In the genomic region with DNA sequence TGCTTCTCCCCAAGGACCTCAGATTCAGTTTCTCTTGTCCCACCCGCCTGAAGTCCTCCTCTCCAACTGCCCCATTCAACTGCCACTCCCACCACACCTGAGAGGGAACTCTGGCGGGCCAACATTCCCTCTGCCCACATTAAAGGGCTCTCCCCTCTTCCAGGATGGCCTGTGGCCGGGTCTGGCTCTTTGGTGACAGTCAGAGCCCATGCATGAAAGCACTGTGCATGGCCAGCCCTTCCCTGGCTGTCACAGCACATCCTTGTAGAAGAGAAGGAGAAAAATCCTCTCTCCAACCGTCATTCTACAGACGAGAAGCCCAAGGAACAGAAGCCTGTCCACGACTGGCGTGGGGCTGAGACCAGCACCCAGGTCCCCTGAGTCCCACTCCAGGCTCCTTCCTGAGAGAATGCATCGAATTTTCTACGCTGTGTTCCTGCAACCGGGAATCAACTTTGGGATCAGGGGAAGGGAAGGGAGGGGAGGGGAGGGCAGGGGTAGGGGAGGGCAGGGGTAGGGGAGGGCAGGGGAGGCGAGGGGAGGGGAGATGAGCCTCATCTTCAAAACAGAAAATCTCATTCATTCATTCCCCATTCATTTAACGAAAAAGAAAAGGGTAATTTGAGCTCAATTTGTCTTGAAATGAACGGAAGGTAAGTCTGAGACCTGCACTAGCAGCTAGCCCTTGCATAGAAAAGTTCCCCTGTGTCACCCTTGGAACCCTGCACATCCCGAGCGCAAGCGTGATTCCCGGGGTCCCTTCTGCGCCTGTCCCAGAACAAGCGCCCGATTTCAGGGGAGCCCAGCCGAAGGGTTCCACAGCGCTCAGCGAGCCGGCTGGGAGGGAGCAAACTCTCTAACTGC, we compare ENCODE assay signal across 1 cellular context.
TF ChIP-seq lines count a peak whose summit lies in the region.

A gene (minus strand): TSS at position 68 of the 864 bp plus-strand sequence. CDS start 9,569 bp downstream, outside the sequence.

TF ChIP-seq in HepG2, 621 proteins besides CTCF, POLR2A, EP300 and RAD21 (continues in another document):
- TF ChIP-seq, protein P1, sequence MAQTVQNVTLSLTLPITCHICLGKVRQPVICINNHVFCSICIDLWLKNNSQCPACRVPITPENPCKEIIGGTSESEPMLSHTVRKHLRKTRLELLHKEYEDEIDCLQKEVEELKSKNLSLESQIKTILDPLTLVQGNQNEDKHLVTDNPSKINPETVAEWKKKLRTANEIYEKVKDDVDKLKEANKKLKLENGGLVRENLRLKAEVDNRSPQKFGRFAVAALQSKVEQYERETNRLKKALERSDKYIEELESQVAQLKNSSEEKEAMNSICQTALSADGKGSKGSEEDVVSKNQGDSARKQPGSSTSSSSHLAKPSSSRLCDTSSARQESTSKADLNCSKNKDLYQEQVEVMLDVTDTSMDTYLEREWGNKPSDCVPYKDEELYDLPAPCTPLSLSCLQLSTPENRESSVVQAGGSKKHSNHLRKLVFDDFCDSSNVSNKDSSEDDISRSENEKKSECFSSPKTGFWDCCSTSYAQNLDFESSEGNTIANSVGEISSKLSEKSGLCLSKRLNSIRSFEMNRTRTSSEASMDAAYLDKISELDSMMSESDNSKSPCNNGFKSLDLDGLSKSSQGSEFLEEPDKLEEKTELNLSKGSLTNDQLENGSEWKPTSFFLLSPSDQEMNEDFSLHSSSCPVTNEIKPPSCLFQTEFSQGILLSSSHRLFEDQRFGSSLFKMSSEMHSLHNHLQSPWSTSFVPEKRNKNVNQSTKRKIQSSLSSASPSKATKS (CRISPR knock-in tag; IDR thresholded peaks at IDR 0.05) = no peak
- TF ChIP-seq, protein P2, sequence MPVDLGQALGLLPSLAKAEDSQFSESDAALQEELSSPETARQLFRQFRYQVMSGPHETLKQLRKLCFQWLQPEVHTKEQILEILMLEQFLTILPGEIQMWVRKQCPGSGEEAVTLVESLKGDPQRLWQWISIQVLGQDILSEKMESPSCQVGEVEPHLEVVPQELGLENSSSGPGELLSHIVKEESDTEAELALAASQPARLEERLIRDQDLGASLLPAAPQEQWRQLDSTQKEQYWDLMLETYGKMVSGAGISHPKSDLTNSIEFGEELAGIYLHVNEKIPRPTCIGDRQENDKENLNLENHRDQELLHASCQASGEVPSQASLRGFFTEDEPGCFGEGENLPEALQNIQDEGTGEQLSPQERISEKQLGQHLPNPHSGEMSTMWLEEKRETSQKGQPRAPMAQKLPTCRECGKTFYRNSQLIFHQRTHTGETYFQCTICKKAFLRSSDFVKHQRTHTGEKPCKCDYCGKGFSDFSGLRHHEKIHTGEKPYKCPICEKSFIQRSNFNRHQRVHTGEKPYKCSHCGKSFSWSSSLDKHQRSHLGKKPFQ (CRISPR knock-in tag; IDR thresholded peaks at IDR 0.05; ENCODE audit: insufficient replicate concordance) = no peak
- no peak for TF ChIP-seq ZNF143 (CRISPR knock-in tag; IDR thresholded peaks at IDR 0.05)
- TF ChIP-seq EED (CRISPR knock-in tag; IDR thresholded peaks at IDR 0.05) = 0 out of 2 replicates have a peak, but pooled peaks have one; percentile 18
- no peak for TF ChIP-seq TBP (CRISPR knock-in tag; IDR thresholded peaks at IDR 0.05)
- TF ChIP-seq, protein P3, sequence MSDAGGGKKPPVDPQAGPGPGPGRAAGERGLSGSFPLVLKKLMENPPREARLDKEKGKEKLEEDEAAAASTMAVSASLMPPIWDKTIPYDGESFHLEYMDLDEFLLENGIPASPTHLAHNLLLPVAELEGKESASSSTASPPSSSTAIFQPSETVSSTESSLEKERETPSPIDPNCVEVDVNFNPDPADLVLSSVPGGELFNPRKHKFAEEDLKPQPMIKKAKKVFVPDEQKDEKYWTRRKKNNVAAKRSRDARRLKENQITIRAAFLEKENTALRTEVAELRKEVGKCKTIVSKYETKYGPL (CRISPR knock-in tag; IDR thresholded peaks at IDR 0.05) = no peak
- 0 out of 2 replicates have a peak, but pooled peaks have one; percentile 54 for TF ChIP-seq ZNF180 (CRISPR knock-in tag; IDR thresholded peaks at IDR 0.05; ENCODE audit: borderline replicate concordance, low read depth)
- TF ChIP-seq SIX1 (CRISPR knock-in tag; IDR thresholded peaks at IDR 0.05; ENCODE audit: borderline replicate concordance) = no peak
- TF ChIP-seq MTA3 (CRISPR knock-in tag; IDR thresholded peaks at IDR 0.05) = 0 out of 2 replicates have a peak, but pooled peaks have one; percentile 32
- no peak for TF ChIP-seq BCL6 (CRISPR knock-in tag; IDR thresholded peaks at IDR 0.05)
- TF ChIP-seq HDAC1 (CRISPR knock-in tag; IDR thresholded peaks at IDR 0.05) = no peak
- no peak for TF ChIP-seq MED13 (CRISPR knock-in tag; IDR thresholded peaks at IDR 0.05)
- TF ChIP-seq PHF5A (CRISPR knock-in tag; IDR thresholded peaks at IDR 0.05; ENCODE audit: low read depth, unreplicated experiment) = no peak
- TF ChIP-seq, protein P4, sequence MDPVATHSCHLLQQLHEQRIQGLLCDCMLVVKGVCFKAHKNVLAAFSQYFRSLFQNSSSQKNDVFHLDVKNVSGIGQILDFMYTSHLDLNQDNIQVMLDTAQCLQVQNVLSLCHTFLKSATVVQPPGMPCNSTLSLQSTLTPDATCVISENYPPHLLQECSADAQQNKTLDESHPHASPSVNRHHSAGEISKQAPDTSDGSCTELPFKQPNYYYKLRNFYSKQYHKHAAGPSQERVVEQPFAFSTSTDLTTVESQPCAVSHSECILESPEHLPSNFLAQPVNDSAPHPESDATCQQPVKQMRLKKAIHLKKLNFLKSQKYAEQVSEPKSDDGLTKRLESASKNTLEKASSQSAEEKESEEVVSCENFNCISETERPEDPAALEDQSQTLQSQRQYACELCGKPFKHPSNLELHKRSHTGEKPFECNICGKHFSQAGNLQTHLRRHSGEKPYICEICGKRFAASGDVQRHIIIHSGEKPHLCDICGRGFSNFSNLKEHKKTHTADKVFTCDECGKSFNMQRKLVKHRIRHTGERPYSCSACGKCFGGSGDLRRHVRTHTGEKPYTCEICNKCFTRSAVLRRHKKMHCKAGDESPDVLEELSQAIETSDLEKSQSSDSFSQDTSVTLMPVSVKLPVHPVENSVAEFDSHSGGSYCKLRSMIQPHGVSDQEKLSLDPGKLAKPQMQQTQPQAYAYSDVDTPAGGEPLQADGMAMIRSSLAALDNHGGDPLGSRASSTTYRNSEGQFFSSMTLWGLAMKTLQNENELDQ (CRISPR knock-in tag; IDR thresholded peaks at IDR 0.05; ENCODE audit: borderline replicate concordance) = peak; percentile 27; the same call in 1 of the 2 replicates
- TF ChIP-seq, protein P5, sequence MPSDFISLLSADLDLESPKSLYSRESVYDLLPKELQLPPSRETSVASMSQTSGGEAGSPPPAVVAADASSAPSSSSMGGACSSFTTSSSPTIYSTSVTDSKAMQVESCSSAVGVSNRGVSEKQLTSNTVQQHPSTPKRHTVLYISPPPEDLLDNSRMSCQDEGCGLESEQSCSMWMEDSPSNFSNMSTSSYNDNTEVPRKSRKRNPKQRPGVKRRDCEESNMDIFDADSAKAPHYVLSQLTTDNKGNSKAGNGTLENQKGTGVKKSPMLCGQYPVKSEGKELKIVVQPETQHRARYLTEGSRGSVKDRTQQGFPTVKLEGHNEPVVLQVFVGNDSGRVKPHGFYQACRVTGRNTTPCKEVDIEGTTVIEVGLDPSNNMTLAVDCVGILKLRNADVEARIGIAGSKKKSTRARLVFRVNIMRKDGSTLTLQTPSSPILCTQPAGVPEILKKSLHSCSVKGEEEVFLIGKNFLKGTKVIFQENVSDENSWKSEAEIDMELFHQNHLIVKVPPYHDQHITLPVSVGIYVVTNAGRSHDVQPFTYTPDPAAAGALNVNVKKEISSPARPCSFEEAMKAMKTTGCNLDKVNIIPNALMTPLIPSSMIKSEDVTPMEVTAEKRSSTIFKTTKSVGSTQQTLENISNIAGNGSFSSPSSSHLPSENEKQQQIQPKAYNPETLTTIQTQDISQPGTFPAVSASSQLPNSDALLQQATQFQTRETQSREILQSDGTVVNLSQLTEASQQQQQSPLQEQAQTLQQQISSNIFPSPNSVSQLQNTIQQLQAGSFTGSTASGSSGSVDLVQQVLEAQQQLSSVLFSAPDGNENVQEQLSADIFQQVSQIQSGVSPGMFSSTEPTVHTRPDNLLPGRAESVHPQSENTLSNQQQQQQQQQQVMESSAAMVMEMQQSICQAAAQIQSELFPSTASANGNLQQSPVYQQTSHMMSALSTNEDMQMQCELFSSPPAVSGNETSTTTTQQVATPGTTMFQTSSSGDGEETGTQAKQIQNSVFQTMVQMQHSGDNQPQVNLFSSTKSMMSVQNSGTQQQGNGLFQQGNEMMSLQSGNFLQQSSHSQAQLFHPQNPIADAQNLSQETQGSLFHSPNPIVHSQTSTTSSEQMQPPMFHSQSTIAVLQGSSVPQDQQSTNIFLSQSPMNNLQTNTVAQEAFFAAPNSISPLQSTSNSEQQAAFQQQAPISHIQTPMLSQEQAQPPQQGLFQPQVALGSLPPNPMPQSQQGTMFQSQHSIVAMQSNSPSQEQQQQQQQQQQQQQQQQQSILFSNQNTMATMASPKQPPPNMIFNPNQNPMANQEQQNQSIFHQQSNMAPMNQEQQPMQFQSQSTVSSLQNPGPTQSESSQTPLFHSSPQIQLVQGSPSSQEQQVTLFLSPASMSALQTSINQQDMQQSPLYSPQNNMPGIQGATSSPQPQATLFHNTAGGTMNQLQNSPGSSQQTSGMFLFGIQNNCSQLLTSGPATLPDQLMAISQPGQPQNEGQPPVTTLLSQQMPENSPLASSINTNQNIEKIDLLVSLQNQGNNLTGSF (CRISPR knock-in tag; IDR thresholded peaks at IDR 0.05) = no peak
- no peak for TF ChIP-seq NFATC3 (CRISPR knock-in tag; IDR thresholded peaks at IDR 0.05)
- TF ChIP-seq PHF8 (CRISPR knock-in tag; IDR thresholded peaks at IDR 0.05) = no peak
- TF ChIP-seq, protein P6, sequence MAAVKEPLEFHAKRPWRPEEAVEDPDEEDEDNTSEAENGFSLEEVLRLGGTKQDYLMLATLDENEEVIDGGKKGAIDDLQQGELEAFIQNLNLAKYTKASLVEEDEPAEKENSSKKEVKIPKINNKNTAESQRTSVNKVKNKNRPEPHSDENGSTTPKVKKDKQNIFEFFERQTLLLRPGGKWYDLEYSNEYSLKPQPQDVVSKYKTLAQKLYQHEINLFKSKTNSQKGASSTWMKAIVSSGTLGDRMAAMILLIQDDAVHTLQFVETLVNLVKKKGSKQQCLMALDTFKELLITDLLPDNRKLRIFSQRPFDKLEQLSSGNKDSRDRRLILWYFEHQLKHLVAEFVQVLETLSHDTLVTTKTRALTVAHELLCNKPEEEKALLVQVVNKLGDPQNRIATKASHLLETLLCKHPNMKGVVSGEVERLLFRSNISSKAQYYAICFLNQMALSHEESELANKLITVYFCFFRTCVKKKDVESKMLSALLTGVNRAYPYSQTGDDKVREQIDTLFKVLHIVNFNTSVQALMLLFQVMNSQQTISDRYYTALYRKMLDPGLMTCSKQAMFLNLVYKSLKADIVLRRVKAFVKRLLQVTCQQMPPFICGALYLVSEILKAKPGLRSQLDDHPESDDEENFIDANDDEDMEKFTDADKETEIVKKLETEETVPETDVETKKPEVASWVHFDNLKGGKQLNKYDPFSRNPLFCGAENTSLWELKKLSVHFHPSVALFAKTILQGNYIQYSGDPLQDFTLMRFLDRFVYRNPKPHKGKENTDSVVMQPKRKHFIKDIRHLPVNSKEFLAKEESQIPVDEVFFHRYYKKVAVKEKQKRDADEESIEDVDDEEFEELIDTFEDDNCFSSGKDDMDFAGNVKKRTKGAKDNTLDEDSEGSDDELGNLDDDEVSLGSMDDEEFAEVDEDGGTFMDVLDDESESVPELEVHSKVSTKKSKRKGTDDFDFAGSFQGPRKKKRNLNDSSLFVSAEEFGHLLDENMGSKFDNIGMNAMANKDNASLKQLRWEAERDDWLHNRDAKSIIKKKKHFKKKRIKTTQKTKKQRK (IDR thresholded peaks at IDR 0.05; ENCODE audit: low read length) = no peak
- TF ChIP-seq, protein P7, sequence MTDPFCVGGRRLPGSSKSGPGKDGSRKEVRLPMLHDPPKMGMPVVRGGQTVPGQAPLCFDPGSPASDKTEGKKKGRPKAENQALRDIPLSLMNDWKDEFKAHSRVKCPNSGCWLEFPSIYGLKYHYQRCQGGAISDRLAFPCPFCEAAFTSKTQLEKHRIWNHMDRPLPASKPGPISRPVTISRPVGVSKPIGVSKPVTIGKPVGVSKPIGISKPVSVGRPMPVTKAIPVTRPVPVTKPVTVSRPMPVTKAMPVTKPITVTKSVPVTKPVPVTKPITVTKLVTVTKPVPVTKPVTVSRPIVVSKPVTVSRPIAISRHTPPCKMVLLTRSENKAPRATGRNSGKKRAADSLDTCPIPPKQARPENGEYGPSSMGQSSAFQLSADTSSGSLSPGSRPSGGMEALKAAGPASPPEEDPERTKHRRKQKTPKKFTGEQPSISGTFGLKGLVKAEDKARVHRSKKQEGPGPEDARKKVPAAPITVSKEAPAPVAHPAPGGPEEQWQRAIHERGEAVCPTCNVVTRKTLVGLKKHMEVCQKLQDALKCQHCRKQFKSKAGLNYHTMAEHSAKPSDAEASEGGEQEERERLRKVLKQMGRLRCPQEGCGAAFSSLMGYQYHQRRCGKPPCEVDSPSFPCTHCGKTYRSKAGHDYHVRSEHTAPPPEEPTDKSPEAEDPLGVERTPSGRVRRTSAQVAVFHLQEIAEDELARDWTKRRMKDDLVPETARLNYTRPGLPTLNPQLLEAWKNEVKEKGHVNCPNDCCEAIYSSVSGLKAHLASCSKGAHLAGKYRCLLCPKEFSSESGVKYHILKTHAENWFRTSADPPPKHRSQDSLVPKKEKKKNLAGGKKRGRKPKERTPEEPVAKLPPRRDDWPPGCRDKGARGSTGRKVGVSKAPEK (CRISPR knock-in tag; IDR thresholded peaks at IDR 0.05; ENCODE audit: borderline replicate concordance) = no peak
- TF ChIP-seq HNRNPK (IDR thresholded peaks at IDR 0.05; ENCODE audit: low read depth, low read length, poor library complexity, severe bottlenecking) = peak; percentile 64
- no peak for TF ChIP-seq IKZF4 (CRISPR knock-in tag; IDR thresholded peaks at IDR 0.05; ENCODE audit: borderline replicate concordance, low read depth, not compliant biosample characterization)
- TF ChIP-seq BRD4 (CRISPR knock-in tag; IDR thresholded peaks at IDR 0.05) = no peak
- TF ChIP-seq, protein P8, sequence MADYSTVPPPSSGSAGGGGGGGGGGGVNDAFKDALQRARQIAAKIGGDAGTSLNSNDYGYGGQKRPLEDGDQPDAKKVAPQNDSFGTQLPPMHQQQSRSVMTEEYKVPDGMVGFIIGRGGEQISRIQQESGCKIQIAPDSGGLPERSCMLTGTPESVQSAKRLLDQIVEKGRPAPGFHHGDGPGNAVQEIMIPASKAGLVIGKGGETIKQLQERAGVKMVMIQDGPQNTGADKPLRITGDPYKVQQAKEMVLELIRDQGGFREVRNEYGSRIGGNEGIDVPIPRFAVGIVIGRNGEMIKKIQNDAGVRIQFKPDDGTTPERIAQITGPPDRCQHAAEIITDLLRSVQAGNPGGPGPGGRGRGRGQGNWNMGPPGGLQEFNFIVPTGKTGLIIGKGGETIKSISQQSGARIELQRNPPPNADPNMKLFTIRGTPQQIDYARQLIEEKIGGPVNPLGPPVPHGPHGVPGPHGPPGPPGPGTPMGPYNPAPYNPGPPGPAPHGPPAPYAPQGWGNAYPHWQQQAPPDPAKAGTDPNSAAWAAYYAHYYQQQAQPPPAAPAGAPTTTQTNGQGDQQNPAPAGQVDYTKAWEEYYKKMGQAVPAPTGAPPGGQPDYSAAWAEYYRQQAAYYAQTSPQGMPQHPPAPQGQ (CRISPR knock-in tag; IDR thresholded peaks at IDR 0.05; ENCODE audit: borderline replicate concordance) = no peak
- TF ChIP-seq ZNF569 (CRISPR knock-in tag; IDR thresholded peaks at IDR 0.05; ENCODE audit: borderline replicate concordance) = no peak
- 0 out of 2 replicates have a peak, but pooled peaks have one; percentile 47 for TF ChIP-seq ZSCAN31 (CRISPR knock-in tag; IDR thresholded peaks at IDR 0.05; ENCODE audit: low read depth)
- 0 out of 2 replicates have a peak, but pooled peaks have one; percentile 69 for TF ChIP-seq PCBP1 (IDR thresholded peaks at IDR 0.05; ENCODE audit: borderline replicate concordance, low read depth, low read length)
